In genomic region chr4:70838400-70838971, GRCh38 we compare ENCODE assay signal across 8 cellular contexts. TPM values are rescaled to one million over a fixed set of nuclear protein-coding genes. Genes with fewer than 3 reads are reported as not detected.
DNase-seq lines count a peak whose midpoint lies in the region; ATAC-seq and TF ChIP-seq lines count a peak whose summit lies in the region.

No MANE protein-coding gene starts in this region.

- H3K9me2 ChIP-seq in hepatocyte (replicated peaks; ENCODE audit: insufficient read depth): no peaks in the 10 kb centered on the region

- intact Hi-C loops in heart left ventricle (cut with DNase I) (loop anchor here in 8 of 10 donors (2.0 to 10.0 kb wide), 10 partner anchors 54 to 169 kb away; partner anchors contain the start of genes DCK (in 4 of the 8), MOB1B (in 4 of the 8) and UTP3 (in 2 of the 8)), left cardiac atrium (cut with DNase I) (loop anchor here in 1 of 2 donors (2.0 to 10.0 kb wide), 3 partner anchors 64 to 156 kb away; partner anchors contain the start of genes DCK, MOB1B and UTP3), activated B cell treated with CpG ODN at 0.5 μM for 24 hours (cut with micrococcal nuclease) (loop anchor here (2.0 to 10.0 kb wide), 2 partner anchors 104 to 346 kb away; no protein-coding TSS in a partner anchor)

- POLR2A ChIA-PET in activated B cell treated with CpG ODN at 0.5 μM for 24 hours (lab: Charles Lee): interaction anchor here (0.5 to 7.3 kb wide), 19 partner anchors 11 to 171 kb away, joined by 5 to 80 read pairs (median 8); partner anchors contain the start of genes DCK and MOB1B

- WGBS in heart left ventricle, 4 donors: 2 to 3% (median 2%) methylated on average over 11 of the region's 11 CpGs
- 3% methylated on average over 11 of the region's 11 CpGs for WGBS in hepatocyte (ENCODE audit: low lambda C conversion rate, missing lambda C conversion rate)
- under 1% methylated on average over 11 of the region's 11 CpGs for WGBS in smooth muscle cell (ENCODE audit: low lambda C conversion rate)

- peak overlapping the region; percentile 93 for H3K4me3 Mint-ChIP-seq in activated B cell treated with CpG ODN at 0.5 μM for 24 hours

- H3K27ac ChIP-seq in heart left ventricle (peak overlapping the region; percentile 80 to 99 (median 96)), hepatocyte (peak overlapping the region; percentile 95), smooth muscle cell (ENCODE audit: low read depth) (peak overlapping the region; percentile 82)

- DNase-seq in heart left ventricle: no peak
- no peak for DNase-seq in left cardiac atrium
- DNase-seq in activated B cell treated with CpG ODN at 0.5 μM for 24 hours: no peak
- DNase-seq in hepatocyte (ENCODE audit: low spot score): no peak
- no peak for DNase-seq in smooth muscle cell (lab: John Stamatoyannopoulos, UW; ENCODE audit: unreplicated experiment)
- DNase-seq in stimulated activated CD8-positive, alpha-beta memory T cell treated with anti-CD3 and anti-CD28 coated beads, Interleukin-4, amount 100 ng/mL, for 48 hours: no peak
- DNase-seq in KG1 (lab: John Stamatoyannopoulos, UW): no peak

- H3K79me2 ChIP-seq in hepatocyte: peaks cover 55% of the 10 kb centered on the region
- H3K79me2 ChIP-seq in smooth muscle cell (ENCODE audit: low read depth): peaks cover 53% of the 10 kb centered on the region

- H4K20me1 ChIP-seq in hepatocyte (ENCODE audit: insufficient read depth, poor library complexity, severe bottlenecking) (peaks cover 45% of the 10 kb centered on the region), smooth muscle cell (ENCODE audit: low read depth) (peaks cover 51% of the 10 kb centered on the region)

- H3K4me2 ChIP-seq in hepatocyte (peak overlapping the region; percentile 98), smooth muscle cell (peak overlapping the region; percentile 100)

- H3K36me3 ChIP-seq in heart left ventricle: peaks cover 0 to 26% (median 21%) of the 10 kb centered on the region in 9 donors
- H3K36me3 ChIP-seq in hepatocyte (replicated peaks; ENCODE audit: insufficient read depth, low read depth): no peaks in the 10 kb centered on the region
- peaks cover 5% of the 10 kb centered on the region for H3K36me3 ChIP-seq in smooth muscle cell (ENCODE audit: low read depth)

- H3K9me3 ChIP-seq in heart left ventricle: no peaks in the 10 kb centered on the region
- H3K9me3 ChIP-seq in hepatocyte (ENCODE audit: low read depth): no peaks in the 10 kb centered on the region
- no peaks in the 10 kb centered on the region for H3K9me3 ChIP-seq in smooth muscle cell (replicated peaks; ENCODE audit: low read depth)

- no peak for ATAC-seq in heart left ventricle
- no peak for ATAC-seq in left cardiac atrium
- ATAC-seq in activated B cell treated with CpG ODN at 0.5 μM for 24 hours (ENCODE audit: low read depth): no peak
- no peak for ATAC-seq in HG02870 (IDR thresholded peaks at IDR 0.05; ENCODE audit: unreplicated experiment)

- H2AFZ ChIP-seq in hepatocyte: peak overlapping the region; percentile 84
- H2AFZ ChIP-seq in smooth muscle cell (ENCODE audit: low read depth): peak overlapping the region; percentile 75

- CTCF ChIA-PET in activated B cell treated with CpG ODN at 0.5 μM for 24 hours (lab: Charles Lee): interaction anchor here (1.3 to 2.2 kb wide), 3 partner anchors 63 to 171 kb away, joined by 6 to 11 read pairs (median 11); partner anchors contain the start of gene MOB1B

- no peaks in the 10 kb centered on the region for H3K9me3 Mint-ChIP-seq in activated B cell treated with CpG ODN at 0.5 μM for 24 hours

- TF ChIP-seq CTCF in heart left ventricle (IDR thresholded peaks at IDR 0.05) (no peak), activated B cell treated with CpG ODN at 0.5 μM for 24 hours (IDR thresholded peaks at IDR 0.05) (no peak), hepatocyte (IDR thresholded peaks at IDR 0.05; ENCODE audit: poor library complexity) (no peak), smooth muscle cell (IDR thresholded peaks at IDR 0.05; ENCODE audit: borderline replicate concordance, insufficient read depth, poor library complexity, severe bottlenecking) (no peak)

- peak overlapping the region; percentile 93 for H3K27ac Mint-ChIP-seq in activated B cell treated with CpG ODN at 0.5 μM for 24 hours

- H3K27me3 ChIP-seq in heart left ventricle (no peaks in the 10 kb centered on the region), hepatocyte (no peaks in the 10 kb centered on the region), smooth muscle cell (ENCODE audit: low read depth) (no peaks in the 10 kb centered on the region)

- H3K27me3 Mint-ChIP-seq in activated B cell treated with CpG ODN at 0.5 μM for 24 hours: no peaks in the 10 kb centered on the region

- peaks cover 13% of the 10 kb centered on the region for H3F3A ChIP-seq in smooth muscle cell (ENCODE audit: low read depth)

- peak overlapping the region; percentile 58 to 100 (median 92) for H3K4me3 ChIP-seq in heart left ventricle
- H3K4me3 ChIP-seq in hepatocyte: peak overlapping the region; percentile 91
- H3K4me3 ChIP-seq in smooth muscle cell: peak overlapping the region; percentile 68

- H3K4me1 ChIP-seq in heart left ventricle (peaks cover 0 to 34% (median 19%) of the 10 kb centered on the region in 12 donors), hepatocyte (ENCODE audit: insufficient read depth) (peaks cover 7% of the 10 kb centered on the region), smooth muscle cell (ENCODE audit: low read depth) (peaks cover 9% of the 10 kb centered on the region)

- H3K4me1 Mint-ChIP-seq in activated B cell treated with CpG ODN at 0.5 μM for 24 hours: peaks cover 52% of the 10 kb centered on the region

- no peak for TF ChIP-seq POLR2A in heart left ventricle (IDR thresholded peaks at IDR 0.05)

- peaks cover 24% of the 10 kb centered on the region for H3K36me3 Mint-ChIP-seq in activated B cell treated with CpG ODN at 0.5 μM for 24 hours (ENCODE audit: low read depth)

- peak overlapping the region; percentile 87 for H3K9ac ChIP-seq in smooth muscle cell (ENCODE audit: low read depth)

RNA-seq across cellular contexts. Expression of gene GRSF1, which starts 1.2 kb away (rescaled TPM):
- total RNA-seq in heart left ventricle (100 to 1,000 TPM in 1 of 9 donors, 10 to 100 TPM in 8; 70.7 to 114 (median 89.2) TPM), left cardiac atrium (10 to 100 TPM; 64.4 to 79.7 TPM), activated B cell treated with CpG ODN at 0.5 μM for 24 hours (61.1 and 63.5 TPM in 2 replicates), hepatocyte (85.1 and 85.4 TPM in 2 replicates), smooth muscle cell (109 and 120 TPM in 2 replicates)
- polyA plus RNA-seq in heart left ventricle (10 to 100 TPM; 37.6 to 85.2 TPM), hepatocyte (78.2 and 80.0 TPM in 2 replicates), smooth muscle cell (105 and 117 TPM in 2 replicates)
